1 cellular context compared by ENCODE assay signal in the genomic region with DNA sequence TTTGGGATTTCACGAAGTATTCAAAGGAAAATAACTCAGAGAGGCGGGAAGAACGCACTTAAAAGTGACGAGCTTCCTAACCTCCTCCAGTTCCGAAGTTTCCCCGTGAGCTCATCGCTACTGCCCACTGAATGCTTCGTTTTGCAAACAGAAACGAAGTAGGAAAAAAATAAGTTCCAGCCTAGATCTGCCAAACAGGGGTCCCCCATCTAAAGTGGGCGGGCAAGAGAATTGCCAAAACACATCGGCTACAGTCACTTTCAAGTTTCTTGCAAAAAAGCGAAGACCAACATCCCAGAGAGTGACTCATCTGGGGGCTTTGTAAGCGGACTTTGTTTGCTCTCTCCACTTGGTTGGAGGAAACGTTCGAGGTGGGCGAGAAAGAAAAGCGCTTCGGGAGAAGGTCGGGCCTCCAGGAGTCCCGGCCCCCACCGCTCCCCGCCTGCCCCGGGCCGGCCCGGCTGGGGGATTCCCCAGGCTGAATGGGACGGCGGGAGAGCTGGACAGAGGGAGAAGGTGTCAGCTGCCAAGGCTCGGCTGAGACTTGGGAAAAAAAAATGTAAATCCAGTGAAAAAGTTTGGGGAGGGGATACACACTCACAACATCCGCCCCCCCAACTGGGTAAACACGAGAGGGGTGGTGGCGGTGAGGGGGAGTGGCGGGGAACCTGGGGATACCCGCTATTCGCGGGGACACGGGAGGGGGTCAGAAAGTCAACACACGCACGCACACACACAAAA.
A peak's percentile ranks its signal among the peaks of the same experiment; 100 is the strongest.
TF ChIP-seq lines count a peak whose summit lies in the region.

No MANE protein-coding gene starts in this region.

TF ChIP-seq in HepG2, 621 proteins besides CTCF, POLR2A, EP300 and RAD21 (continued from another document and continues in another):
- TF ChIP-seq MEIS1 (CRISPR knock-in tag; IDR thresholded peaks at IDR 0.05; ENCODE audit: borderline replicate concordance), result no peak
- TF ChIP-seq NFKB2 (CRISPR knock-in tag; IDR thresholded peaks at IDR 0.05; ENCODE audit: borderline replicate concordance), result no peak
- TF ChIP-seq, protein P1, sequence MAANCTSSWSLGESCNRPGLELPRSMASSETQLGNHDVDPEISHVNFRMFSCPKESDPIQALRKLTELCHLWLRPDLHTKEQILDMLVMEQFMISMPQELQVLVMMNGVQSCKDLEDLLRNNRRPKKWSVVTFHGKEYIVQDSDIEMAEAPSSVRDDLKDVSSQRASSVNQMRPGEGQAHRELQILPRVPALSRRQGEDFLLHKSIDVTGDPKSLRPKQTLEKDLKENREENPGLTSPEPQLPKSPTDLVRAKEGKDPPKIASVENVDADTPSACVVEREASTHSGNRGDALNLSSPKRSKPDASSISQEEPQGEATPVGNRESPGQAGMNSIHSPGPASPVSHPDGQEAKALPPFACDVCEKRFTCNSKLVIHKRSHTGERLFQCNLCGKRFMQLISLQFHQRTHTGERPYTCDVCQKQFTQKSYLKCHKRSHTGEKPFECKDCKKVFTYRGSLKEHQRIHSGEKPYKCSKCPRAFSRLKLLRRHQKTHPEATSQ (CRISPR knock-in tag; IDR thresholded peaks at IDR 0.05; ENCODE audit: borderline replicate concordance), result no peak
- no peak for TF ChIP-seq ZNF629 (CRISPR knock-in tag; conservative IDR thresholded peaks at IDR 0.05)
- TF ChIP-seq, protein P2, sequence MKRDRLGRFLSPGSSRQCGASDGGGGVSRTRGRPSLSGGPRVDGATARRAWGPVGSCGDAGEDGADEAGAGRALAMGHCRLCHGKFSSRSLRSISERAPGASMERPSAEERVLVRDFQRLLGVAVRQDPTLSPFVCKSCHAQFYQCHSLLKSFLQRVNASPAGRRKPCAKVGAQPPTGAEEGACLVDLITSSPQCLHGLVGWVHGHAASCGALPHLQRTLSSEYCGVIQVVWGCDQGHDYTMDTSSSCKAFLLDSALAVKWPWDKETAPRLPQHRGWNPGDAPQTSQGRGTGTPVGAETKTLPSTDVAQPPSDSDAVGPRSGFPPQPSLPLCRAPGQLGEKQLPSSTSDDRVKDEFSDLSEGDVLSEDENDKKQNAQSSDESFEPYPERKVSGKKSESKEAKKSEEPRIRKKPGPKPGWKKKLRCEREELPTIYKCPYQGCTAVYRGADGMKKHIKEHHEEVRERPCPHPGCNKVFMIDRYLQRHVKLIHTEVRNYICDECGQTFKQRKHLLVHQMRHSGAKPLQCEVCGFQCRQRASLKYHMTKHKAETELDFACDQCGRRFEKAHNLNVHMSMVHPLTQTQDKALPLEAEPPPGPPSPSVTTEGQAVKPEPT (CRISPR knock-in tag; IDR thresholded peaks at IDR 0.05; ENCODE audit: low read depth), result no peak
- 0 out of 2 replicates have a peak, but pooled peaks have one; percentile 5 for TF ChIP-seq ZSCAN25 (CRISPR knock-in tag; IDR thresholded peaks at IDR 0.05)
- TF ChIP-seq ZNF879 (CRISPR knock-in tag; IDR thresholded peaks at IDR 0.05), result no peak
- TF ChIP-seq HMG20A (CRISPR knock-in tag; IDR thresholded peaks at IDR 0.05; ENCODE audit: borderline replicate concordance), result no peak; the same call in 1 of the 2 replicates
- TF ChIP-seq, protein P3, sequence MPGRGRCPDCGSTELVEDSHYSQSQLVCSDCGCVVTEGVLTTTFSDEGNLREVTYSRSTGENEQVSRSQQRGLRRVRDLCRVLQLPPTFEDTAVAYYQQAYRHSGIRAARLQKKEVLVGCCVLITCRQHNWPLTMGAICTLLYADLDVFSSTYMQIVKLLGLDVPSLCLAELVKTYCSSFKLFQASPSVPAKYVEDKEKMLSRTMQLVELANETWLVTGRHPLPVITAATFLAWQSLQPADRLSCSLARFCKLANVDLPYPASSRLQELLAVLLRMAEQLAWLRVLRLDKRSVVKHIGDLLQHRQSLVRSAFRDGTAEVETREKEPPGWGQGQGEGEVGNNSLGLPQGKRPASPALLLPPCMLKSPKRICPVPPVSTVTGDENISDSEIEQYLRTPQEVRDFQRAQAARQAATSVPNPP (CRISPR knock-in tag; IDR thresholded peaks at IDR 0.05), result no peak
- no peak for TF ChIP-seq ZNF83 (CRISPR knock-in tag; IDR thresholded peaks at IDR 0.05; ENCODE audit: borderline replicate concordance)
- no peak for TF ChIP-seq PAX8 (CRISPR knock-in tag; IDR thresholded peaks at IDR 0.05; ENCODE audit: borderline replicate concordance)
- peak; percentile 14; the same call in 1 of the 2 replicates for TF ChIP-seq ZNF772 (CRISPR knock-in tag; IDR thresholded peaks at IDR 0.05)
- TF ChIP-seq MTA1 (CRISPR knock-in tag; IDR thresholded peaks at IDR 0.05; ENCODE audit: borderline replicate concordance), result no peak
- 0 out of 2 replicates have a peak, but pooled peaks have one; percentile 18 for TF ChIP-seq RFXANK (CRISPR knock-in tag; IDR thresholded peaks at IDR 0.05)
- TF ChIP-seq NR2F6 (IDR thresholded peaks at IDR 0.05), result no peak
- no peak for TF ChIP-seq NR2F6 (CRISPR knock-in tag; IDR thresholded peaks at IDR 0.05)
- no peak for TF ChIP-seq ZFP36L1 (CRISPR knock-in tag; IDR thresholded peaks at IDR 0.05)
- 0 out of 2 replicates have a peak, but pooled peaks have one; percentile 37 for TF ChIP-seq NFKBIZ (CRISPR knock-in tag; IDR thresholded peaks at IDR 0.05)
- TF ChIP-seq ELF1 (CRISPR knock-in tag; IDR thresholded peaks at IDR 0.05), result no peak
- TF ChIP-seq BORCS8-MEF2B (CRISPR knock-in tag; IDR thresholded peaks at IDR 0.05), result no peak
- TF ChIP-seq MXD4 (CRISPR knock-in tag; IDR thresholded peaks at IDR 0.05), result no peak; the same call in 1 of the 2 replicates
- peak; percentile 67 for TF ChIP-seq TCF7 (IDR thresholded peaks at IDR 0.05; ENCODE audit: low read depth)
- no peak for TF ChIP-seq KDM6A (CRISPR knock-in tag; IDR thresholded peaks at IDR 0.05; ENCODE audit: low read depth)
- TF ChIP-seq, protein P4, sequence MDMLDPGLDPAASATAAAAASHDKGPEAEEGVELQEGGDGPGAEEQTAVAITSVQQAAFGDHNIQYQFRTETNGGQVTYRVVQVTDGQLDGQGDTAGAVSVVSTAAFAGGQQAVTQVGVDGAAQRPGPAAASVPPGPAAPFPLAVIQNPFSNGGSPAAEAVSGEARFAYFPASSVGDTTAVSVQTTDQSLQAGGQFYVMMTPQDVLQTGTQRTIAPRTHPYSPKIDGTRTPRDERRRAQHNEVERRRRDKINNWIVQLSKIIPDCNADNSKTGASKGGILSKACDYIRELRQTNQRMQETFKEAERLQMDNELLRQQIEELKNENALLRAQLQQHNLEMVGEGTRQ (IDR thresholded peaks at IDR 0.05; ENCODE audit: low read depth, low read length), result no peak
- TF ChIP-seq, protein P4 (CRISPR knock-in tag; IDR thresholded peaks at IDR 0.05; ENCODE audit: borderline replicate concordance), result no peak
- TF ChIP-seq MIER2 (CRISPR knock-in tag; IDR thresholded peaks at IDR 0.05), result no peak
- TF ChIP-seq ZNF282 (IDR thresholded peaks at IDR 0.05; ENCODE audit: partially characterized antibody), result no peak
- no peak for TF ChIP-seq NONO (IDR thresholded peaks at IDR 0.05)
- TF ChIP-seq NONO (CRISPR knock-in tag; conservative IDR thresholded peaks at IDR 0.05), result no peak
- TF ChIP-seq, protein P5, sequence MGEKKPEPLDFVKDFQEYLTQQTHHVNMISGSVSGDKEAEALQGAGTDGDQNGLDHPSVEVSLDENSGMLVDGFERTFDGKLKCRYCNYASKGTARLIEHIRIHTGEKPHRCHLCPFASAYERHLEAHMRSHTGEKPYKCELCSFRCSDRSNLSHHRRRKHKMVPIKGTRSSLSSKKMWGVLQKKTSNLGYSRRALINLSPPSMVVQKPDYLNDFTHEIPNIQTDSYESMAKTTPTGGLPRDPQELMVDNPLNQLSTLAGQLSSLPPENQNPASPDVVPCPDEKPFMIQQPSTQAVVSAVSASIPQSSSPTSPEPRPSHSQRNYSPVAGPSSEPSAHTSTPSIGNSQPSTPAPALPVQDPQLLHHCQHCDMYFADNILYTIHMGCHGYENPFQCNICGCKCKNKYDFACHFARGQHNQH (CRISPR knock-in tag; IDR thresholded peaks at IDR 0.05), result 0 out of 2 replicates have a peak, but pooled peaks have one; percentile 32
- no peak for TF ChIP-seq SETDB1 (CRISPR knock-in tag; IDR thresholded peaks at IDR 0.05; ENCODE audit: borderline replicate concordance)
- TF ChIP-seq, protein P6, sequence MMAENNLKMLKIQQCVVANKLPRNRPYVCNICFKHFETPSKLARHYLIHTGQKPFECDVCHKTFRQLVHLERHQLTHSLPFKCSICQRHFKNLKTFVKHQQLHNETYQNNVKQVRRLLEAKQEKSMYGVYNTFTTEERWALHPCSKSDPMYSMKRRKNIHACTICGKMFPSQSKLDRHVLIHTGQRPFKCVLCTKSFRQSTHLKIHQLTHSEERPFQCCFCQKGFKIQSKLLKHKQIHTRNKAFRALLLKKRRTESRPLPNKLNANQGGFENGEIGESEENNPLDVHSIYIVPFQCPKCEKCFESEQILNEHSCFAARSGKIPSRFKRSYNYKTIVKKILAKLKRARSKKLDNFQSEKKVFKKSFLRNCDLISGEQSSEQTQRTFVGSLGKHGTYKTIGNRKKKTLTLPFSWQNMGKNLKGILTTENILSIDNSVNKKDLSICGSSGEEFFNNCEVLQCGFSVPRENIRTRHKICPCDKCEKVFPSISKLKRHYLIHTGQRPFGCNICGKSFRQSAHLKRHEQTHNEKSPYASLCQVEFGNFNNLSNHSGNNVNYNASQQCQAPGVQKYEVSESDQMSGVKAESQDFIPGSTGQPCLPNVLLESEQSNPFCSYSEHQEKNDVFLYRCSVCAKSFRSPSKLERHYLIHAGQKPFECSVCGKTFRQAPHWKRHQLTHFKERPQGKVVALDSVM (CRISPR knock-in tag; IDR thresholded peaks at IDR 0.05), result peak; percentile 83
- TF ChIP-seq SMYD3 (CRISPR knock-in tag; IDR thresholded peaks at IDR 0.05), result no peak
- no peak for TF ChIP-seq THAP11 (CRISPR knock-in tag; IDR thresholded peaks at IDR 0.05)
- TF ChIP-seq ZFP82 (CRISPR knock-in tag; IDR thresholded peaks at IDR 0.05; ENCODE audit: borderline replicate concordance), result peak; percentile 26; the same call in 1 of the 2 replicates
- no peak for TF ChIP-seq ZNF383 (CRISPR knock-in tag; IDR thresholded peaks at IDR 0.05; ENCODE audit: borderline replicate concordance)
- TF ChIP-seq YEATS2 (CRISPR knock-in tag; IDR thresholded peaks at IDR 0.05; ENCODE audit: borderline replicate concordance), result no peak
- TF ChIP-seq EHMT2 (IDR thresholded peaks at IDR 0.05; ENCODE audit: borderline replicate concordance, low read depth, low read length), result no peak
- no peak for TF ChIP-seq GATA4 (IDR thresholded peaks at IDR 0.05; ENCODE audit: borderline replicate concordance, low read depth)
- no peak for TF ChIP-seq ZNF598 (CRISPR knock-in tag; IDR thresholded peaks at IDR 0.05; ENCODE audit: borderline replicate concordance)
- no peak; the same call in 1 of the 2 replicates for TF ChIP-seq MED1 (CRISPR knock-in tag; IDR thresholded peaks at IDR 0.05)
- no peak for TF ChIP-seq CENPT (CRISPR knock-in tag; IDR thresholded peaks at IDR 0.05; ENCODE audit: low read depth)
- TF ChIP-seq ZNF292 (CRISPR knock-in tag; IDR thresholded peaks at IDR 0.05; ENCODE audit: borderline replicate concordance, low read depth), result no peak
- no peak for TF ChIP-seq CCAR2 (optimal IDR thresholded peaks at IDR 0.05; ENCODE audit: low read depth, low read length)
- TF ChIP-seq TAF15 (IDR thresholded peaks at IDR 0.05; ENCODE audit: low read depth, low read length, poor library complexity, severe bottlenecking), result no peak
- 0 out of 2 replicates have a peak, but pooled peaks have one; percentile 26 for TF ChIP-seq TSC22D2 (CRISPR knock-in tag; IDR thresholded peaks at IDR 0.05; ENCODE audit: borderline replicate concordance)
- TF ChIP-seq, protein P7, sequence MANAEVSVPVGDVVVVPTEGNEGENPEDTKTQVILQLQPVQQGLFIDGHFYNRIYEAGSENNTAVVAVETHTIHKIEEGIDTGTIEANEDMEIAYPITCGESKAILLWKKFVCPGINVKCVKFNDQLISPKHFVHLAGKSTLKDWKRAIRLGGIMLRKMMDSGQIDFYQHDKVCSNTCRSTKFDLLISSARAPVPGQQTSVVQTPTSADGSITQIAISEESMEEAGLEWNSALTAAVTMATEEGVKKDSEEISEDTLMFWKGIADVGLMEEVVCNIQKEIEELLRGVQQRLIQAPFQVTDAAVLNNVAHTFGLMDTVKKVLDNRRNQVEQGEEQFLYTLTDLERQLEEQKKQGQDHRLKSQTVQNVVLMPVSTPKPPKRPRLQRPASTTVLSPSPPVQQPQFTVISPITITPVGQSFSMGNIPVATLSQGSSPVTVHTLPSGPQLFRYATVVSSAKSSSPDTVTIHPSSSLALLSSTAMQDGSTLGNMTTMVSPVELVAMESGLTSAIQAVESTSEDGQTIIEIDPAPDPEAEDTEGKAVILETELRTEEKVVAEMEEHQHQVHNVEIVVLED (CRISPR knock-in tag; IDR thresholded peaks at IDR 0.05; ENCODE audit: borderline replicate concordance), result no peak
- no peak for TF ChIP-seq NFRKB (IDR thresholded peaks at IDR 0.05)
- TF ChIP-seq, protein P8, sequence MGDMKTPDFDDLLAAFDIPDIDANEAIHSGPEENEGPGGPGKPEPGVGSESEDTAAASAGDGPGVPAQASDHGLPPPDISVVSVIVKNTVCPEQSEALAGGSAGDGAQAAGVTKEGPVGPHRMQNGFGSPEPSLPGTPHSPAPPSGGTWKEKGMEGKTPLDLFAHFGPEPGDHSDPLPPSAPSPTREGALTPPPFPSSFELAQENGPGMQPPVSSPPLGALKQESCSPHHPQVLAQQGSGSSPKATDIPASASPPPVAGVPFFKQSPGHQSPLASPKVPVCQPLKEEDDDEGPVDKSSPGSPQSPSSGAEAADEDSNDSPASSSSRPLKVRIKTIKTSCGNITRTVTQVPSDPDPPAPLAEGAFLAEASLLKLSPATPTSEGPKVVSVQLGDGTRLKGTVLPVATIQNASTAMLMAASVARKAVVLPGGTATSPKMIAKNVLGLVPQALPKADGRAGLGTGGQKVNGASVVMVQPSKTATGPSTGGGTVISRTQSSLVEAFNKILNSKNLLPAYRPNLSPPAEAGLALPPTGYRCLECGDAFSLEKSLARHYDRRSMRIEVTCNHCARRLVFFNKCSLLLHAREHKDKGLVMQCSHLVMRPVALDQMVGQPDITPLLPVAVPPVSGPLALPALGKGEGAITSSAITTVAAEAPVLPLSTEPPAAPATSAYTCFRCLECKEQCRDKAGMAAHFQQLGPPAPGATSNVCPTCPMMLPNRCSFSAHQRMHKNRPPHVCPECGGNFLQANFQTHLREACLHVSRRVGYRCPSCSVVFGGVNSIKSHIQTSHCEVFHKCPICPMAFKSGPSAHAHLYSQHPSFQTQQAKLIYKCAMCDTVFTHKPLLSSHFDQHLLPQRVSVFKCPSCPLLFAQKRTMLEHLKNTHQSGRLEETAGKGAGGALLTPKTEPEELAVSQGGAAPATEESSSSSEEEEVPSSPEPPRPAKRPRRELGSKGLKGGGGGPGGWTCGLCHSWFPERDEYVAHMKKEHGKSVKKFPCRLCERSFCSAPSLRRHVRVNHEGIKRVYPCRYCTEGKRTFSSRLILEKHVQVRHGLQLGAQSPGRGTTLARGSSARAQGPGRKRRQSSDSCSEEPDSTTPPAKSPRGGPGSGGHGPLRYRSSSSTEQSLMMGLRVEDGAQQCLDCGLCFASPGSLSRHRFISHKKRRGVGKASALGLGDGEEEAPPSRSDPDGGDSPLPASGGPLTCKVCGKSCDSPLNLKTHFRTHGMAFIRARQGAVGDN (CRISPR knock-in tag; IDR thresholded peaks at IDR 0.05), result no peak; the same call in 1 of the 2 replicates
- TF ChIP-seq ZNF589 (CRISPR knock-in tag; conservative IDR thresholded peaks at IDR 0.05), result no peak
- TF ChIP-seq HNF4G (IDR thresholded peaks at IDR 0.05; ENCODE audit: borderline replicate concordance, low read depth, low read length), result peak; percentile 18; the same call in 1 of the 2 replicates
- TF ChIP-seq HNF4G (CRISPR knock-in tag; IDR thresholded peaks at IDR 0.05; ENCODE audit: borderline replicate concordance, low read depth), result no peak; the same call in 1 of the 2 replicates
